30 cellular contexts compared by ENCODE assay signal in genomic region chr4:159768011-159768410, GRCh38.
DNase-seq lines count a peak whose midpoint lies in the region; ATAC-seq and TF ChIP-seq lines count a peak whose summit lies in the region.
"Had no signal": no experiment of that assay in that cellular context is flagged by ENCODE, and none has a peak within 500 bp of the region (broad histone marks: within the 10 kb centered on the region; RNA-seq: fewer than 3 reads in every experiment).

No MANE protein-coding gene starts in this region.

- peaks cover 2% of the 10 kb centered on the region for H3K27me3 Mint-ChIP-seq in type B pancreatic cell
- H3K27me3 Mint-ChIP-seq in activated CD8-positive, alpha-beta T cell treated with anti-CD3 and anti-CD28 coated beads for 36 hours = no peaks in the 10 kb centered on the region
- H3K27me3 Mint-ChIP-seq: activated CD4-positive, alpha-beta T cell treated with anti-CD3 and anti-CD28 coated beads for 36 hours had no signal

- intact Hi-C loops in activated CD8-positive, alpha-beta T cell treated with anti-CD3 and anti-CD28 coated beads for 36 hours (cut with micrococcal nuclease) = no loop called here

- POLR2A ChIA-PET in activated CD8-positive, alpha-beta T cell treated with anti-CD3 and anti-CD28 coated beads for 36 hours (lab: Charles Lee) = no interaction called here

- DNase-seq in HT1080 (ENCODE audit: low read depth) (peak; percentile 22), brain microvascular endothelial cell (peak; percentile 84), myocyte (ENCODE audit: low read depth) (peak; percentile 63), type B pancreatic cell (ENCODE audit: extremely low spot score, unreplicated experiment) (no peak), NCI-H69 (lab: John Stamatoyannopoulos, UW) (no peak), NOMO-1 treated with dmso at 0.1 percent for 144 hours (lab: John Stamatoyannopoulos, UW; ENCODE audit: unreplicated experiment) (no peak)
- DNase-seq in activated CD8-positive, alpha-beta T cell treated with anti-CD3 and anti-CD28 coated beads for 36 hours = no peak
- DNase-seq: activated CD4-positive, alpha-beta T cell treated with anti-CD3 and anti-CD28 coated beads for 36 hours; activated CD8-positive, alpha-beta T cell treated with anti-CD3 and anti-CD28 coated beads, Interleukin-2, amount 10 ng/mL, durations not matched to agents 7 days and 5 days; activated naive CD4-positive, alpha-beta T cell treated with anti-CD3 and anti-CD28 coated beads, Interleukin-2, amount 50 U/mL, for 16 hours; amniotic stem cell; DMS79 treated with DMSO at 0.1 percent for 48 hours; effector CD8-positive, alpha-beta T cell; KG1; left lung; midbrain; MV-4-11; naive thymus-derived CD8-positive, alpha-beta T cell; NCI-H1436; NCI-H748 treated with DMSO at 0.1 percent for 48 hours; SIG-M5; small intestine; stimulated activated naive CD4-positive, alpha-beta T cell; SW 1271; upper lobe of right lung had no signal

- TF ChIP-seq CTCF in brain microvascular endothelial cell (IDR thresholded peaks at IDR 0.05; ENCODE audit: low read depth, low read length, missing control alignments) (no peak), type B pancreatic cell (conservative IDR thresholded peaks at IDR 0.05) (no peak)
- TF ChIP-seq CTCF in activated CD8-positive, alpha-beta T cell treated with anti-CD3 and anti-CD28 coated beads for 36 hours (IDR thresholded peaks at IDR 0.05) = no peak

- H3K9me3 Mint-ChIP-seq in type B pancreatic cell = no peaks in the 10 kb centered on the region
- H3K9me3 Mint-ChIP-seq in activated CD8-positive, alpha-beta T cell treated with anti-CD3 and anti-CD28 coated beads for 36 hours = peaks cover 6% of the 10 kb centered on the region

- H3K36me3 ChIP-seq in brain microvascular endothelial cell (replicated peaks) = no peaks in the 10 kb centered on the region
- H3K36me3 ChIP-seq: left lung, upper lobe of right lung had no signal

- H3K27me3 ChIP-seq in brain microvascular endothelial cell (replicated peaks) = no peaks in the 10 kb centered on the region
- H3K27me3 ChIP-seq: left lung, upper lobe of right lung had no signal

- H3K27ac ChIP-seq in brain microvascular endothelial cell = peak overlapping the region; percentile 45
- H3K27ac ChIP-seq: coronary artery, left lung, upper lobe of right lung, VCaP had no signal

- in situ Hi-C loops in brain microvascular endothelial cell (cut with HindIII; ENCODE audit: low pct_ligation_motif_present, low sequenced_read_pairs) = no loop called here

- H3K4me3 Mint-ChIP-seq in type B pancreatic cell = no peak overlapping the region
- H3K4me3 Mint-ChIP-seq in activated CD8-positive, alpha-beta T cell treated with anti-CD3 and anti-CD28 coated beads for 36 hours = no peak overlapping the region
- H3K4me3 Mint-ChIP-seq: activated CD4-positive, alpha-beta T cell treated with anti-CD3 and anti-CD28 coated beads for 36 hours; activated CD8-positive, alpha-beta T cell treated with anti-CD3 and anti-CD28 coated beads, Interleukin-2, amount 10 ng/mL, durations not matched to agents 7 days and 5 days; CD14-positive monocyte; naive thymus-derived CD8-positive, alpha-beta T cell had no signal

- no peak overlapping the region for H3K4me3 ChIP-seq in brain microvascular endothelial cell (ENCODE audit: low read depth, low read length)
- H3K4me3 ChIP-seq: coronary artery, left lung, upper lobe of right lung had no signal

- peak overlapping the region; percentile 14 for H3K27ac Mint-ChIP-seq in type B pancreatic cell
- no peak overlapping the region for H3K27ac Mint-ChIP-seq in activated CD8-positive, alpha-beta T cell treated with anti-CD3 and anti-CD28 coated beads for 36 hours
- H3K27ac Mint-ChIP-seq: activated CD4-positive, alpha-beta T cell treated with anti-CD3 and anti-CD28 coated beads for 36 hours; activated CD8-positive, alpha-beta T cell treated with anti-CD3 and anti-CD28 coated beads, Interleukin-2, amount 10 ng/mL, durations not matched to agents 7 days and 5 days; activated T-helper 2 cell treated with anti-CD3 and anti-CD28 coated beads, Interferon-gamma antibody, Interleukin-2, Interleukin-4, amounts not matched to agents 10 μg/mL and 5 μg/mL and 100 μg/mL, durations not matched to agents 14 hours and 24 hours and 36 hours; CD14-positive monocyte; naive thymus-derived CD8-positive, alpha-beta T cell had no signal

- H3K4me1 Mint-ChIP-seq in type B pancreatic cell (ENCODE audit: unreplicated experiment) = no peaks in the 10 kb centered on the region
- H3K4me1 Mint-ChIP-seq in activated CD8-positive, alpha-beta T cell treated with anti-CD3 and anti-CD28 coated beads for 36 hours (ENCODE audit: low read depth) = no peaks in the 10 kb centered on the region
- H3K4me1 Mint-ChIP-seq: activated CD4-positive, alpha-beta T cell treated with anti-CD3 and anti-CD28 coated beads for 36 hours; CD14-positive monocyte; naive thymus-derived CD8-positive, alpha-beta T cell had no signal

- CTCF ChIA-PET in activated CD8-positive, alpha-beta T cell treated with anti-CD3 and anti-CD28 coated beads for 36 hours (lab: Charles Lee) = no interaction called here

- no peaks in the 10 kb centered on the region for H3K36me3 Mint-ChIP-seq in type B pancreatic cell
- H3K36me3 Mint-ChIP-seq in activated CD8-positive, alpha-beta T cell treated with anti-CD3 and anti-CD28 coated beads for 36 hours (ENCODE audit: low read depth) = no peaks in the 10 kb centered on the region
- H3K36me3 Mint-ChIP-seq: CD14-positive monocyte; naive thymus-derived CD8-positive, alpha-beta T cell had no signal

- no peak for ATAC-seq in GM19023 (IDR thresholded peaks at IDR 0.05; ENCODE audit: unreplicated experiment)
- ATAC-seq in activated CD8-positive, alpha-beta T cell treated with anti-CD3 and anti-CD28 coated beads for 36 hours = no peak
- ATAC-seq: activated CD4-positive, alpha-beta T cell treated with anti-CD3 and anti-CD28 coated beads for 36 hours; activated CD8-positive, alpha-beta T cell treated with anti-CD3 and anti-CD28 coated beads, Interleukin-2, amount 10 ng/mL, durations not matched to agents 7 days and 5 days; left lung; naive thymus-derived CD8-positive, alpha-beta T cell; upper lobe of right lung had no signal

Comparison
In these comparisons a context has a peak if more than half of its experiments do, and no peak if none do; other contexts are left out.
1. DNase-seq: peak in HT1080 (single experiment), brain microvascular endothelial cell (single experiment) and myocyte (single experiment); none in type B pancreatic cell (single experiment), NCI-H69 (single experiment), NOMO-1 treated with dmso at 0.1 percent for 144 hours (single experiment) and activated CD8-positive, alpha-beta T cell treated with anti-CD3 and anti-CD28 coated beads for 36 hours (single experiment).